Comparison of ENCODE assay signal across 20 cellular contexts in genomic region chr10:325282-325681, GRCh38.
DNase-seq lines count a peak whose midpoint lies in the region; ATAC-seq and TF ChIP-seq lines count a peak whose summit lies in the region.
"Had no signal": no experiment of that assay in that cellular context is flagged by ENCODE, and none has a peak within 500 bp of the region (broad histone marks: within the 10 kb centered on the region; RNA-seq: fewer than 3 reads in every experiment).

No MANE protein-coding gene starts in this region.

- no peak overlapping the region for H2BK5ac ChIP-seq in mesenchymal stem cell (ENCODE audit: low read depth, low read length, poor library complexity, severe bottlenecking)

- H3K79me1 ChIP-seq in mesenchymal stem cell (replicated peaks; ENCODE audit: low read length, poor library complexity, severe bottlenecking): peaks cover 8% of the 10 kb centered on the region

- H4K20me1 ChIP-seq in SU-DHL-6 (ENCODE audit: low read depth, low read length): no peaks in the 10 kb centered on the region
- H4K20me1 ChIP-seq: BLaER1 had no signal

- no peaks in the 10 kb centered on the region for H3K79me2 ChIP-seq in SU-DHL-6 (ENCODE audit: insufficient read depth, low read length)

- H3K4me1 Mint-ChIP-seq in HFFc6 (ENCODE audit: low read depth): peaks cover 51% of the 10 kb centered on the region

- 100% methylated on average over 7 of the region's 8 CpGs for WGBS in mesenchymal stem cell
- WGBS in right lobe of liver (ENCODE audit: insufficient coverage, low coverage, low lambda C conversion rate, missing lambda C conversion rate): 97% methylated on average over 7 of the region's 8 CpGs

- peak overlapping the region; percentile 64 for H3K27ac ChIP-seq in A673 (ENCODE audit: low read depth, low read length, poor library complexity, severe bottlenecking)
- no peak overlapping the region for H3K27ac ChIP-seq in SU-DHL-6 (ENCODE audit: low read depth, low read length)
- H3K27ac ChIP-seq in mesenchymal stem cell (ENCODE audit: low read length, poor library complexity, severe bottlenecking): no peak overlapping the region
- H3K27ac ChIP-seq in right lobe of liver: no peak overlapping the region
- H3K27ac ChIP-seq: PC-9 had no signal

- H3F3A ChIP-seq in SU-DHL-6 (ENCODE audit: insufficient read depth): peaks cover 19% of the 10 kb centered on the region

- H2AFZ ChIP-seq in SU-DHL-6 (ENCODE audit: low read depth, low read length, severe bottlenecking): no peak overlapping the region
- no peak overlapping the region for H2AFZ ChIP-seq in mesenchymal stem cell (ENCODE audit: low read depth, low read length)
- H2AFZ ChIP-seq: PC-9 had no signal

- H3K18ac ChIP-seq in mesenchymal stem cell (ENCODE audit: low read depth in 1 of 2, low read length in 2 of 2): no peak overlapping the region

- DNase-seq in A673 (ENCODE audit: low spot score) (no peak), HFFc6 (no peak), mesenchymal stem cell (no peak), posterior cingulate gyrus (no peak), right lobe of liver (no peak), NCI-H1048 (lab: John Stamatoyannopoulos, UW) (no peak)
- DNase-seq in effector CD4-positive, alpha-beta T cell: no peak
- DNase-seq: CD8-positive, alpha-beta T cell; DMS53; Karpas-422; MM.1S; NCI-H1105 treated with DMSO at 0.1 percent for 48 hours; NCI-H1694; NCI-H510A treated with DMSO at 0.1 percent for 48 hours; NCI-H774; PC-9; SW 1271 had no signal

- ATAC-seq in right lobe of liver: no peak
- ATAC-seq: CD8-positive, alpha-beta T cell had no signal

- no peak overlapping the region for H2BK120ac ChIP-seq in mesenchymal stem cell (ENCODE audit: low read depth, low read length)

- no peak overlapping the region for H3K4ac ChIP-seq in mesenchymal stem cell (ENCODE audit: low read depth in 1 of 2, low read length in 2 of 2)

- H3K9ac ChIP-seq in SU-DHL-6 (ENCODE audit: low read length) (no peak overlapping the region), mesenchymal stem cell (ENCODE audit: low read length) (no peak overlapping the region)
- H3K9ac ChIP-seq: BLaER1 had no signal

- peaks cover 40% of the 10 kb centered on the region for H3K36me3 Mint-ChIP-seq in HFFc6 (ENCODE audit: low read depth)
- H3K36me3 Mint-ChIP-seq: IgD-negative memory B cell had no signal

- H2AK5ac ChIP-seq in mesenchymal stem cell (ENCODE audit: low read length, severe bottlenecking): peak overlapping the region; percentile 96

- no peak overlapping the region for H2BK15ac ChIP-seq in mesenchymal stem cell (ENCODE audit: low read depth, poor library complexity, severe bottlenecking)

- TF ChIP-seq POLR2A in right lobe of liver (IDR thresholded peaks at IDR 0.05): no peak

- CTCF ChIA-PET in A673 (lab: Charles Lee): no interaction called here

- intact Hi-C loops in A673 (cut with micrococcal nuclease; ENCODE audit: unreplicated experiment) (no loop called here), posterior cingulate gyrus (cut with DNase I) (no loop called here), right lobe of liver (cut with DNase I) (no loop called here)

- H2BK12ac ChIP-seq in mesenchymal stem cell (ENCODE audit: low read length in 2 of 2): peak overlapping the region in 1 of 2 experiments; percentile 85

- POLR2A ChIA-PET in A673 (lab: Charles Lee; ENCODE audit: low non-redundant PET): interaction anchor here (0.6 kb wide), 2 partner anchors 68 to 271 kb away, joined by 4 to 9 read pairs; no protein-coding TSS in a partner anchor

- H3K9me3 ChIP-seq in A673 (ENCODE audit: low read depth, low read length, poor library complexity, severe bottlenecking): no peaks in the 10 kb centered on the region
- H3K9me3 ChIP-seq in SU-DHL-6 (ENCODE audit: insufficient read depth, low read length): no peaks in the 10 kb centered on the region
- H3K9me3 ChIP-seq in mesenchymal stem cell (ENCODE audit: control insufficient read depth, low read length): no peaks in the 10 kb centered on the region
- no peaks in the 10 kb centered on the region for H3K9me3 ChIP-seq in right lobe of liver
- H3K9me3 ChIP-seq: BLaER1 had no signal

- H3K9me3 Mint-ChIP-seq in HFFc6: no peaks in the 10 kb centered on the region
- H3K9me3 Mint-ChIP-seq: CD8-positive, alpha-beta T cell; IgD-negative memory B cell had no signal

- H3K4me3 ChIP-seq in A673 (ENCODE audit: low read depth, low read length, poor library complexity, severe bottlenecking) (no peak overlapping the region), SU-DHL-6 (ENCODE audit: insufficient read depth, low read length, poor library complexity, severe bottlenecking) (no peak overlapping the region), mesenchymal stem cell (ENCODE audit: insufficient read depth in 1 of 2, low read depth in 1 of 2, low read length in 2 of 2) (no peak overlapping the region), right lobe of liver (no peak overlapping the region)
- H3K4me3 ChIP-seq: BLaER1, PC-9 had no signal

- no TSS peak for BruUV-seq in A673 (replicated peaks; lab: Mats Ljungman, UMichigan)

- no peak overlapping the region for H4K8ac ChIP-seq in mesenchymal stem cell (ENCODE audit: low read length)

- peak overlapping the region; percentile 27 for H3K4me2 ChIP-seq in SU-DHL-6 (ENCODE audit: low read depth, low read length, poor library complexity, severe bottlenecking)
- no peak overlapping the region for H3K4me2 ChIP-seq in mesenchymal stem cell (ENCODE audit: low read length, poor library complexity, severe bottlenecking)
- H3K4me2 ChIP-seq: PC-9 had no signal

- H3K36me3 ChIP-seq in A673 (ENCODE audit: insufficient read depth, low read length, poor library complexity, severe bottlenecking) (no peaks in the 10 kb centered on the region), SU-DHL-6 (ENCODE audit: low read length) (peaks cover 6% of the 10 kb centered on the region), mesenchymal stem cell (ENCODE audit: control insufficient read depth in 1 of 2, insufficient read depth in 2 of 2, low read depth in 1 of 2, low read length in 2 of 2) (peaks cover 33 to 44% of the 10 kb centered on the region in 2 experiments), right lobe of liver (peaks cover 0 to 6% (median 0%) of the 10 kb centered on the region in 4 donors)

- no peak overlapping the region for H3K23ac ChIP-seq in mesenchymal stem cell (ENCODE audit: low read length in 2 of 2)

- H3K4me1 ChIP-seq in A673 (ENCODE audit: insufficient read depth, low read length, poor library complexity, severe bottlenecking): peaks cover 38% of the 10 kb centered on the region
- peaks cover 11% of the 10 kb centered on the region for H3K4me1 ChIP-seq in mesenchymal stem cell (ENCODE audit: control insufficient read depth, insufficient read depth, low read depth, low read length)
- H3K4me1 ChIP-seq in right lobe of liver: peaks cover 0 to 14% (median 1%) of the 10 kb centered on the region in 4 donors

- H3K27me3 Mint-ChIP-seq in HFFc6 (ENCODE audit: insufficient read depth): peaks cover 11% of the 10 kb centered on the region

- H4K91ac ChIP-seq in mesenchymal stem cell (ENCODE audit: low read length): no peak overlapping the region

- no peak overlapping the region for H3K14ac ChIP-seq in mesenchymal stem cell (ENCODE audit: low read length in 2 of 2)

- H3K4me3 Mint-ChIP-seq in HFFc6: no peak overlapping the region
- H3K4me3 Mint-ChIP-seq: CD8-positive, alpha-beta T cell had no signal

- peak overlapping the region; percentile 40 for H3K27ac Mint-ChIP-seq in HFFc6
- H3K27ac Mint-ChIP-seq: CD8-positive, alpha-beta T cell had no signal

- no peaks in the 10 kb centered on the region for H3K9me2 ChIP-seq in SU-DHL-6 (replicated peaks; ENCODE audit: insufficient read depth, low read length)

- no peaks in the 10 kb centered on the region for H3K27me3 ChIP-seq in A673 (replicated peaks; ENCODE audit: insufficient read depth, low read depth, low read length, poor library complexity)
- no peaks in the 10 kb centered on the region for H3K27me3 ChIP-seq in SU-DHL-6 (ENCODE audit: low read length)
- H3K27me3 ChIP-seq in mesenchymal stem cell (ENCODE audit: control insufficient read depth in 1 of 2, insufficient read depth in 1 of 2, low read length in 2 of 2): no peaks in the 10 kb centered on the region
- H3K27me3 ChIP-seq in right lobe of liver: no peaks in the 10 kb centered on the region
- H3K27me3 ChIP-seq: BLaER1 had no signal

- no peak for TF ChIP-seq CTCF in A673 (conservative IDR thresholded peaks at IDR 0.05; ENCODE audit: low read depth, low read length)
- TF ChIP-seq CTCF in HFFc6 (IDR thresholded peaks at IDR 0.05): no peak
- TF ChIP-seq CTCF in SU-DHL-6 (IDR thresholded peaks at IDR 0.05; ENCODE audit: insufficient read depth, low read length, poor library complexity, severe bottlenecking): peak; percentile 18
- TF ChIP-seq CTCF in right lobe of liver (IDR thresholded peaks at IDR 0.05): no peak
